12 cellular contexts compared by ENCODE assay signal in genomic region chr2:96953611-96954489, GRCh38. TPM values are rescaled to one million over a fixed set of nuclear protein-coding genes. Genes with fewer than 3 reads are reported as not detected.
DNase-seq lines count a peak whose midpoint lies in the region; ATAC-seq, FAIRE-seq and TF ChIP-seq lines count a peak whose summit lies in the region.
"Had no signal": no experiment of that assay in that cellular context is flagged by ENCODE, and none has a peak within 500 bp of the region (broad histone marks: within the 10 kb centered on the region; RNA-seq: fewer than 3 reads in every experiment).

No MANE protein-coding gene starts in this region.

- no peak overlapping the region for H3K27ac Mint-ChIP-seq in CD14-positive monocyte
- H3K27ac Mint-ChIP-seq in activated T-cell treated with anti-CD3 and anti-CD28 coated beads, Interleukin-2, amount 50 U/mL, for 24 hours: no peak overlapping the region

- in situ Hi-C loops in ACHN (cut with HindIII; ENCODE audit: low pct_ligation_motif_present, low pct_unique_long_range_greater_than_20kb, low sequenced_read_pairs): no loop called here

- H3K9me3 ChIP-seq in WERI-Rb-1 (ENCODE audit: severe bottlenecking) (no peaks in the 10 kb centered on the region), mucosa of descending colon (no peaks in the 10 kb centered on the region), small intestine (ENCODE audit: control insufficient read depth, low read depth) (no peaks in the 10 kb centered on the region)

- H3K27ac ChIP-seq in WERI-Rb-1: no peak overlapping the region
- peak overlapping the region in 1 of 2 donors; percentile 22 for H3K27ac ChIP-seq in small intestine (ENCODE audit: low read depth in 1 of 2, low read length in 1 of 2)

- no peak for FAIRE-seq in small intestine (lab: Jason Lieb, UNC)
- FAIRE-seq: keratinocyte had no signal

- H3K4me3 Mint-ChIP-seq in CD14-positive monocyte: peak overlapping the region in 1 of 2 donors; percentile 58
- no peak overlapping the region for H3K4me3 Mint-ChIP-seq in activated T-cell treated with anti-CD3 and anti-CD28 coated beads, Interleukin-2, amount 50 U/mL, for 24 hours
- H3K4me3 Mint-ChIP-seq: central memory CD8-positive, alpha-beta T cell had no signal

- ATAC-seq in GM19438 (IDR thresholded peaks at IDR 0.05; ENCODE audit: low read depth, unreplicated experiment) (peak; percentile 65), mucosa of descending colon (peak; percentile 3)

- no peaks in the 10 kb centered on the region for H3K27me3 ChIP-seq in WERI-Rb-1 (ENCODE audit: insufficient read depth, low read depth, severe bottlenecking)
- no peaks in the 10 kb centered on the region for H3K27me3 ChIP-seq in small intestine (ENCODE audit: control insufficient read depth in 2 of 2, insufficient read depth in 2 of 2, low read length in 2 of 2)

- H3K4me3 ChIP-seq in WERI-Rb-1 (ENCODE audit: low read depth, low read length): no peak overlapping the region
- no peak overlapping the region for H3K4me3 ChIP-seq in mucosa of descending colon
- H3K4me3 ChIP-seq in small intestine (ENCODE audit: low read depth in 1 of 2, low read length in 2 of 2): no peak overlapping the region

- peaks cover 27% of the 10 kb centered on the region for H3K4me1 ChIP-seq in mucosa of descending colon (ENCODE audit: low read depth)
- peaks cover 0 to 3% of the 10 kb centered on the region in 2 donors for H3K4me1 ChIP-seq in small intestine (ENCODE audit: control insufficient read depth in 2 of 2, insufficient read depth in 1 of 2, low read depth in 1 of 2, low read length in 1 of 2)

- no peaks in the 10 kb centered on the region for H3K36me3 ChIP-seq in WERI-Rb-1
- H3K36me3 ChIP-seq in mucosa of descending colon (ENCODE audit: low read depth): no peaks in the 10 kb centered on the region
- no peaks in the 10 kb centered on the region for H3K36me3 ChIP-seq in small intestine (ENCODE audit: control insufficient read depth in 2 of 2, insufficient read depth in 2 of 2, low read length in 2 of 2)

- peaks cover 29 to 51% (median 37%) of the 10 kb centered on the region in 3 donors for H3K27me3 Mint-ChIP-seq in CD14-positive monocyte (ENCODE audit: low read depth in 3 of 3)
- no peaks in the 10 kb centered on the region for H3K27me3 Mint-ChIP-seq in activated T-cell treated with anti-CD3 and anti-CD28 coated beads, Interleukin-2, amount 50 U/mL, for 24 hours
- H3K27me3 Mint-ChIP-seq: central memory CD8-positive, alpha-beta T cell had no signal

- DNase-seq in CD14-positive monocyte (ENCODE audit: low spot score) (peak; percentile 10), WERI-Rb-1 (peak; percentile 57), mucosa of descending colon (peak in 1 of 3 donors; percentile 50), SIG-M5 (lab: John Stamatoyannopoulos, UW) (no peak), ACHN (no peak), small intestine (no peak)
- DNase-seq in activated T-cell treated with anti-CD3 and anti-CD28 coated beads, Interleukin-2, amount 50 U/mL, for 24 hours: no peak
- DNase-seq: EL, T1000 had no signal

- peaks cover 17% of the 10 kb centered on the region for H3K4me1 Mint-ChIP-seq in CD14-positive monocyte
- peaks cover 22% of the 10 kb centered on the region for H3K4me1 Mint-ChIP-seq in activated T-cell treated with anti-CD3 and anti-CD28 coated beads, Interleukin-2, amount 50 U/mL, for 24 hours (ENCODE audit: low read depth)

- H3K9me3 Mint-ChIP-seq in CD14-positive monocyte: peaks cover 0 to 8% (median 0%) of the 10 kb centered on the region in 7 donors
- H3K9me3 Mint-ChIP-seq in activated T-cell treated with anti-CD3 and anti-CD28 coated beads, Interleukin-2, amount 50 U/mL, for 24 hours: no peaks in the 10 kb centered on the region
- H3K9me3 Mint-ChIP-seq: central memory CD8-positive, alpha-beta T cell had no signal

- no peaks in the 10 kb centered on the region for H3K36me3 Mint-ChIP-seq in CD14-positive monocyte
- no peaks in the 10 kb centered on the region for H3K36me3 Mint-ChIP-seq in activated T-cell treated with anti-CD3 and anti-CD28 coated beads, Interleukin-2, amount 50 U/mL, for 24 hours (ENCODE audit: low read depth)

- WGBS in small intestine, 3 donors: 55 to 73% (median 61%) methylated on average over 17 of the region's 17 CpGs

- TF ChIP-seq CTCF in CD14-positive monocyte (IDR thresholded peaks at IDR 0.05) (no peak), WERI-Rb-1 (IDR thresholded peaks at IDR 0.05; ENCODE audit: low read depth, low read length) (no peak), mucosa of descending colon (IDR thresholded peaks at IDR 0.05) (no peak)

- intact Hi-C loops in CD14-positive monocyte (cut with micrococcal nuclease): no loop called here
- intact Hi-C loops in mucosa of descending colon (cut with DNase I, micrococcal nuclease): loop anchor here (5.0 kb wide), 2 partner anchors 87 to 97 kb away; partner anchors contain the start of gene ANKRD39 (in 1 of the 2)

RNA-seq across cellular contexts. Expression of gene FAM178B, which starts 32.5 kb away (rescaled TPM):
- not detected for polyA plus RNA-seq in CD14-positive monocyte
- total RNA-seq in mucosa of descending colon: under 1 TPM; 0.20 to 0.98 (median 0.63) TPM
- under 1 TPM in 1 of 3 donors, not detected in 2; 0.27 TPM for polyA plus RNA-seq in small intestine

Comparison
In these comparisons a context has a peak if more than half of its experiments do, and no peak if none do; other contexts are left out.
1. DNase-seq: peak in CD14-positive monocyte (single experiment) and WERI-Rb-1 (single experiment); none in SIG-M5 (single experiment), ACHN (single experiment), small intestine (single experiment) and activated T-cell treated with anti-CD3 and anti-CD28 coated beads, Interleukin-2, amount 50 U/mL, for 24 hours (single experiment).
2. intact Hi-C loops: an anchor here in mucosa of descending colon (5.0 kb wide); none called in CD14-positive monocyte.